ENCODE assay signal across 8 cellular contexts in the genomic region with DNA sequence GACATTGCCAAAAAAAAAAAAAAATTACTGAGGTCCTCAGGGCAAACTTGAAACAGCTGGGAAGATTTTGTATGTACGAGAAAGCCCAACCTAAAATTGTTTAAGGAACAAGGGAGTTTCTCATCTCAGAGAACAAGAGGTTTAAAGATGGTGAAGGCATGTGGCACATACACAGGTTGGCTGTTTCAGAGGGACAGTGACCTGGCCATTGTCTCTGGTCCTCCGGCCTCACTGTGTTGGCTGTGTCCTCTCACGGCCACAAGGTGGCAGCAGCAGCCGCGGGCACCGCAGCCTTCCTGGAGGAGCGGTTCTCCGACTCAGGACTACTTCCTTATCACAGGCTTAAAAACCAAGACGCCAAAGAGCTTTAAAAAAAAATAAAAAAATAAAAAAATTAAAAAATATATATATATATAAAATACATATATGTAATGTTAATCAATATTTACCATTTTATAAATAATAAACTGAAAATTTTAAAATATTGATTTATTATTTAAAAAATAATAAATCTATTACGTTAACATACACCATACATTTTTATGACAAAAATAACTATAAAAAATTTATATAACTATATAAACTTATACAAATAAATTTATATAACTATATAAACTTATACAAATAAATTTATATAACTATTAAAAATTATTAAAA. TPM values are rescaled to one million over a fixed set of nuclear protein-coding genes. Genes with fewer than 3 reads are reported as not detected.
DNase-seq lines count a peak whose midpoint lies in the region; ATAC-seq and TF ChIP-seq lines count a peak whose summit lies in the region.

No MANE protein-coding gene starts in this region.

- no peak overlapping the region for H3K4me3 ChIP-seq in heart left ventricle
- no peak overlapping the region for H3K4me3 ChIP-seq in psoas muscle

- DNase-seq in ELR (ENCODE audit: low read depth), result peak; percentile 81
- DNase-seq in H9, result peak; percentile 91
- peak; percentile 56 for DNase-seq in NCI-H1092 (lab: John Stamatoyannopoulos, UW)
- peak; percentile 34 to 72 (median 61) for DNase-seq in T-cell
- DNase-seq in activated naive CD8-positive, alpha-beta T cell treated with anti-CD3 and anti-CD28 coated beads, Interleukin-2, amount 50 U/mL, for 16 hours (ENCODE audit: low read depth, low spot score), result peak; percentile 26
- DNase-seq in heart left ventricle, result peak; percentile 76 to 90 (median 83)
- DNase-seq in psoas muscle, result peak; percentile 79 to 87
- no peak for DNase-seq in GOT3 (lab: John Stamatoyannopoulos, UW)

- POLR2A ChIA-PET in T-cell (lab: Charles Lee), result interaction anchor here (0.6 to 1.0 kb wide), 3 partner anchors 11 to 378 kb away, joined by 3 to 6 read pairs (median 3); no protein-coding TSS in a partner anchor

- no peak overlapping the region for H3T11ph ChIP-seq in H9 (ENCODE audit: low read length)

- H3K4me1 ChIP-seq in H9 (ENCODE audit: insufficient read depth, low read length), result no peaks in the 10 kb centered on the region
- peaks cover 0 to 7% (median 0%) of the 10 kb centered on the region in 12 donors for H3K4me1 ChIP-seq in heart left ventricle
- no peaks in the 10 kb centered on the region for H3K4me1 ChIP-seq in psoas muscle

- H3K4me3 Mint-ChIP-seq in H9 (no peak overlapping the region), T-cell (no peak overlapping the region)

- no peak overlapping the region for H2BK120ac ChIP-seq in H9 (ENCODE audit: low read depth, low read length, poor library complexity, severe bottlenecking)

- H3K9me3 ChIP-seq in H9 (ENCODE audit: control insufficient read depth, low read depth, low read length) (no peaks in the 10 kb centered on the region), heart left ventricle (no peaks in the 10 kb centered on the region), psoas muscle (no peaks in the 10 kb centered on the region)

- no peak overlapping the region for H2AFZ ChIP-seq in H9 (ENCODE audit: low read length)

- TF ChIP-seq POLR2A in heart left ventricle (IDR thresholded peaks at IDR 0.05), result no peak

- no peak overlapping the region for H3K56ac ChIP-seq in H9 (ENCODE audit: insufficient read length, low read depth, low read length)

- no peaks in the 10 kb centered on the region for H3K23me2 ChIP-seq in H9 (ENCODE audit: insufficient read length, low read depth, low read length, poor library complexity, severe bottlenecking)

- H3K36me3 ChIP-seq in heart left ventricle, result no peaks in the 10 kb centered on the region
- no peaks in the 10 kb centered on the region for H3K36me3 ChIP-seq in psoas muscle (ENCODE audit: insufficient read depth in 1 of 2, low read depth in 1 of 2)

- intact Hi-C loops in heart left ventricle (cut with DNase I), result loop anchor here (2.0 to 10.0 kb wide), 11 partner anchors 184 to 754 kb away; no protein-coding TSS in a partner anchor
- intact Hi-C loops in psoas muscle (cut with DNase I), result loop anchor here (2.0 to 10.0 kb wide), 6 partner anchors 164 to 470 kb away; no protein-coding TSS in a partner anchor

- no CpG with 5 or more reads among the region's 10 CpGs for WGBS in H9 (ENCODE audit: extremely low coverage, insufficient read length, low lambda C conversion rate)
- 7 to 11% (median 9%) methylated on average over 10 of the region's 10 CpGs for WGBS in heart left ventricle, 4 donors
- WGBS in psoas muscle, 3 donors, result 5 to 11% (median 9%) methylated on average over 10 of the region's 10 CpGs

- H2BK12ac ChIP-seq in H9 (ENCODE audit: insufficient read length, low read depth, low read length), result no peak overlapping the region

- H3K27ac ChIP-seq in H9 (ENCODE audit: insufficient read length, low read depth, low read length), result no peak overlapping the region
- no peak overlapping the region for H3K27ac ChIP-seq in heart left ventricle
- H3K27ac ChIP-seq in psoas muscle, result no peak overlapping the region

- no peak overlapping the region for H3K18ac ChIP-seq in H9 (ENCODE audit: insufficient read length, low read depth, low read length)

- H3K27me3 ChIP-seq in H9 (ENCODE audit: insufficient read depth, low read length) (no peaks in the 10 kb centered on the region), heart left ventricle (no peaks in the 10 kb centered on the region), psoas muscle (ENCODE audit: insufficient read depth in 3 of 3, low read length in 2 of 3) (no peaks in the 10 kb centered on the region)

- H2BK20ac ChIP-seq in H9 (ENCODE audit: low read depth, low read length, poor library complexity, severe bottlenecking), result no peak overlapping the region

- H3K79me2 ChIP-seq in H9 (ENCODE audit: insufficient read depth, low read length), result no peaks in the 10 kb centered on the region

- TF ChIP-seq CTCF in H9 (conservative IDR thresholded peaks at IDR 0.05) (peak; percentile 99), heart left ventricle (IDR thresholded peaks at IDR 0.05) (peak; percentile 91 to 98 (median 97)), psoas muscle (IDR thresholded peaks at IDR 0.05) (peak; percentile 97)

- H4K91ac ChIP-seq in H9 (ENCODE audit: insufficient read length, low read depth, low read length), result no peak overlapping the region

- no peak overlapping the region for H2BK15ac ChIP-seq in H9 (ENCODE audit: low read depth, low read length)

- H3K9me3 Mint-ChIP-seq in H9, result peaks cover 11 to 14% of the 10 kb centered on the region in 2 experiments
- H3K9me3 Mint-ChIP-seq in T-cell, result no peaks in the 10 kb centered on the region

- no peak overlapping the region for H3K4ac ChIP-seq in H9 (ENCODE audit: low read depth, low read length)

- H3K27ac Mint-ChIP-seq in H9 (no peak overlapping the region), T-cell (no peak overlapping the region)

- no peaks in the 10 kb centered on the region for H3K79me1 ChIP-seq in H9 (ENCODE audit: insufficient read depth, low read depth, low read length, poor library complexity, severe bottlenecking)

- H4K5ac ChIP-seq in H9 (ENCODE audit: insufficient read length, low read depth, low read length), result no peak overlapping the region

- no peak overlapping the region for H3K14ac ChIP-seq in H9 (ENCODE audit: insufficient read depth, low read length)

- no peak overlapping the region for H2AK5ac ChIP-seq in H9 (ENCODE audit: insufficient read length, low read length)

- H3K27me3 Mint-ChIP-seq in H9 (ENCODE audit: low read depth), result peaks cover 3% of the 10 kb centered on the region; the same call in 1 of the 2 replicates
- no peaks in the 10 kb centered on the region for H3K27me3 Mint-ChIP-seq in T-cell

- ATAC-seq in T-cell (replicated peaks in 1 of 4) (peak; percentile 83 to 91 (median 88)), heart left ventricle (peak; percentile 91 to 97 (median 96)), psoas muscle (peak; percentile 92 to 100 (median 98))

- peaks cover 0 to 8% (median 0%) of the 10 kb centered on the region in 3 experiments; a peak in 2 of 7 replicates for H3K36me3 Mint-ChIP-seq in H9 (ENCODE audit: insufficient read depth in 1 of 3, low read depth in 3 of 3)
- H3K36me3 Mint-ChIP-seq in T-cell, result no peaks in the 10 kb centered on the region

- no peak overlapping the region for H3K4me2 ChIP-seq in H9 (ENCODE audit: insufficient read depth, insufficient read length, low read length)

- H2BK5ac ChIP-seq in H9 (ENCODE audit: insufficient read length, low read length), result no peak overlapping the region

- 0 out of 4 replicates have a peak, but pooled peaks cover 2 to 3% of the 10 kb centered on the region in 2 experiments for H3K4me1 Mint-ChIP-seq in H9
- peaks cover 0 to 4% (median 2%) of the 10 kb centered on the region in 3 donors for H3K4me1 Mint-ChIP-seq in T-cell

- CTCF ChIA-PET in T-cell (lab: Charles Lee), result interaction anchor here (0.6 to 2.7 kb wide), 45 partner anchors 9 to 923 kb away, joined by 3 to 24 read pairs (median 4); a partner anchor contains a TSS

- H4K20me1 ChIP-seq in H9 (ENCODE audit: control insufficient read depth, insufficient read depth, insufficient read length), result no peaks in the 10 kb centered on the region

- H4K8ac ChIP-seq in H9 (replicated peaks; ENCODE audit: insufficient read length, low read depth, low read length), result no peak overlapping the region

- H3K23ac ChIP-seq in H9 (ENCODE audit: insufficient read length, low read depth, low read length), result no peak overlapping the region

- H3K9ac ChIP-seq in H9 (ENCODE audit: extremely low read depth, insufficient read length, low read length), result no peak overlapping the region

RNA-seq across cellular contexts. Expression of a gene that starts 52.8 kb away (rescaled TPM):
- 20.0 and 23.2 TPM in 2 replicates for total RNA-seq in H9 (2021)
- 10 to 100 TPM in 2 of 5 donors, 1 to 10 TPM in 3; 7.0 to 13.6 (median 9.5) TPM for total RNA-seq in T-cell
- 10 to 100 TPM in 7 of 9 donors, 1 to 10 TPM in 2; 2.6 to 32.0 (median 25.8) TPM for total RNA-seq in heart left ventricle
- 1 to 10 TPM; 4.4 to 6.4 TPM for polyA plus RNA-seq in heart left ventricle
- 10 to 100 TPM; 22.4 to 36.4 (median 29.0) TPM for total RNA-seq in psoas muscle
- 1 to 10 TPM; 7.1 to 7.7 (median 7.6) TPM for polyA plus RNA-seq in psoas muscle

RNA-seq across cellular contexts. Expression of a gene that starts 52.9 kb away (rescaled TPM):
- 6.4 and 7.6 TPM in 2 replicates for total RNA-seq in H9 (2021)
- total RNA-seq in T-cell, result 1 to 10 TPM; 2.9 to 4.7 (median 3.4) TPM
- 1 to 10 TPM; 3.7 to 7.0 (median 5.5) TPM for total RNA-seq in heart left ventricle
- 1 to 10 TPM; 1.5 to 5.6 TPM for polyA plus RNA-seq in heart left ventricle
- total RNA-seq in psoas muscle, result 10 to 100 TPM in 1 of 4 donors, 1 to 10 TPM in 3; 6.4 to 11.0 (median 8.1) TPM
- polyA plus RNA-seq in psoas muscle, result 1 to 10 TPM; 3.9 to 6.5 (median 5.3) TPM
